ENCODE assay signal across 8 cellular contexts in the genomic region with DNA sequence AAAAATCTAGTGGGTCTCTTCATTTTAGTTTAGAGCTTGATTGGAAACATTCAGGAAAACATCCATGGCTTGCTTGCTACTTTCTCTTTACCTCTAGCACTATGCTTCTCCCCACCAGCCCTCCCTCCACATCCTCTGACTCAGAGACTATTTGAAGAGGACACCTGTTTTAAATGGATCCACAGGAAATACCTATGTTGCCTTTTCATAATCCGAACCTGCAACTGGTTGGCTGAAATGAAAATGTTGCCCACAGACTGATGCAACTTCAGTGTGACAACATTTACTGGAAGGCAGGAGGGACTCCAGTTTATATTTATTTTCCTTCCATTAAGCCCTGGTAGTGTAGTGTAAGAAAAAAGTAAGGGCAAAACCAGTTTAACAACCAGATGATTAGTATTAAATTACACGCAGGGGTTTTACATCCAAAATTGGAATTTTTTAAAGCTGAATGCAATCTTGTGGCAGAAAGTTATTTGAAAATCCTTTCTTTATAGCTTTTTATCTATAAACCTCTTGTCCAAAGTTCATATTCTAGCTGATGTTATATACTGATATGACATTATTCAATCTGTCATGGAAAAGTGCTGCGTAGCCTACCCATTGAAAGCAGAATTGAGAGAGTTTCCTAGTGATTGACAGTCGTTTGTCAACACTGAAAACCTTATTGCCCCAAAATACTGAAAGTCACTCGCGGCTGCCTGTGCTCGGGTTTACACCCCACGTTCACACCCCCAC.
A peak's percentile ranks its signal among the peaks of the same experiment; 100 is the strongest.
DNase-seq lines count a peak whose midpoint lies in the region; ATAC-seq and TF ChIP-seq lines count a peak whose summit lies in the region.

No MANE protein-coding gene starts in this region.

- H3K4me3 ChIP-seq in AG09309 (ENCODE audit: control insufficient read depth, low read depth, low read length): peak overlapping the region; percentile 98
- peak overlapping the region; percentile 42 for H3K4me3 ChIP-seq in iPS-11a (ENCODE audit: low read depth, low read length)
- peak overlapping the region; percentile 75 for H3K4me3 ChIP-seq in skeletal muscle cell (ENCODE audit: low read depth, low read length)

- no peak for TF ChIP-seq CTCF in AG09309 (IDR thresholded peaks at IDR 0.05; ENCODE audit: control insufficient read depth, insufficient read depth, low read depth, low read length, missing control alignments)

- H3K27ac ChIP-seq in angular gyrus (ENCODE audit: low read depth, low read length): peak overlapping the region; percentile 78

- ATAC-seq in GM18517 (IDR thresholded peaks at IDR 0.05; ENCODE audit: unreplicated experiment) (peak; percentile 24), HG02678 (IDR thresholded peaks at IDR 0.05; ENCODE audit: unreplicated experiment) (no peak), GM19324 (IDR thresholded peaks at IDR 0.05; ENCODE audit: low FRiP score, unreplicated experiment) (no peak)

- DNase-seq in AG09309 (ENCODE audit: low read depth): peak; percentile 89
- peak; percentile 59 for DNase-seq in NCI-H345 treated with DMSO at 0.1 percent for 48 hours (lab: John Stamatoyannopoulos, UW; ENCODE audit: unreplicated experiment)
- DNase-seq in skeletal muscle cell (ENCODE audit: low read depth): peak; percentile 63

Comparison
In these comparisons a context has a peak if more than half of its experiments do, and no peak if none do; other contexts are left out.
1. H3K4me3 ChIP-seq: peak in every context shown above with its lines; median percentile 98 in AG09309; 75 in skeletal muscle cell; 42 in iPS-11a.